ENCODE assay signal across 8 cellular contexts in the genomic region with DNA sequence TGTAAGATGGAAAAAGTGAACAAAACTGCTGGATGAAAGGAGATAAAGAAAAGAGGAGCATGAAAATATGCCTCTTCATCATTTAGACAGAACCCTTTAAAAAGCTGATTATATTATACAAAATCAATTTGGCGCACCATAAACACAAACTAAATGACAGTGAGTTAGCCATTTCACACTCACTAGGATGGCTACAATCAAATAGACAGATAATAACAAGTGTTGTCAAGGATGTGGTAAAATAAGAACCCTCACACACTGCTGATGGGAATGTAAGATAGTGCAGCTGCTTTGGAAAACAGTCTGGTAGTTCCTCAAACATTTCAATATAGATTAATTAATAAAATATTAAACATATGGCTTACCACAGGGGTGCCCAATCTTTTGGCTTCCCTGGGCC.
"Had no signal": no experiment of that assay in that cellular context is flagged by ENCODE, and none has a peak within 500 bp of the region (broad histone marks: within the 10 kb centered on the region; RNA-seq: fewer than 3 reads in every experiment).

No MANE protein-coding gene starts in this region.

- ATAC-seq: GM12878 had no signal

- DNase-seq: GDM1, GF-D8 had no signal

- H3K4me3 ChIP-seq: GM12878 had no signal

- FAIRE-seq: G401.6, GM12878, GM12891, GM12892, GM18507, GM19239 had no signal
